In the genomic region with DNA sequence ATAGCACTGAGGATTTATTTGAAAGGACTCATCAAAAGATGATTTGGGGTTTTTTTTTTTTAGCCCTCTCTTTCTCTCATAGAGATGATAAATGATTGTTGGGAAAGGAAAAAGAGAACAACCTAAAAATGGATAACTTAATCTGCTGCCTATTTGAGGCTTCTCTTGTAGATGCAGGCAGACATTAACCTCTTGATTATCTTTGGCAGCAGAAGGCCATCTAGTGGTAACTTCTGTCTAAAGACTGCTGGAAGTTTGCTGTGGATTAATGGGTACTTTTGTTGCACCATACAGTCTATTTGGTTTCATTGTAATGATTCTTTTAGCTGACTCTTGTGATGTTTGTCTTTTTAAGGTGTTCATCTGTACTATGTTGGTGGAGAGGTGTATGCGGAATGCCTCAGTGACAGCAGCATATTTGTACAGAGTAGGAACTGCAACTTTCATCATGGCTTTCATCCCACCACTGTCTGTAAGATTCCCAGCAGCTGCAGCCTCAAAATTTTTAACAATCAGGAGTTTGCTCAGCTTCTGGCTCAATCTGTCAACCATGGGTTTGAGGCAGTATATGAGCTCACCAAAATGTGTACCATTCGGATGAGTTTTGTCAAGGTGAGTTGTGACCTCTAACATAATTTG, we compare ENCODE assay signal across 8 cellular contexts. TPM values are rescaled to one million over a fixed set of nuclear protein-coding genes. Genes with fewer than 3 reads are reported as not detected.
DNase-seq lines count a peak whose midpoint lies in the region; ATAC-seq, FAIRE-seq and TF ChIP-seq lines count a peak whose summit lies in the region.

No MANE protein-coding gene starts in this region.

- no peaks in the 10 kb centered on the region for H3K4me1 ChIP-seq in PC-9 (replicated peaks; ENCODE audit: insufficient read depth)
- no peaks in the 10 kb centered on the region for H3K4me1 ChIP-seq in pancreas
- no peaks in the 10 kb centered on the region for H3K4me1 ChIP-seq in CD8-positive, alpha-beta T cell (ENCODE audit: insufficient read depth, low read length)

- no peaks in the 10 kb centered on the region for H4K20me1 ChIP-seq in PC-9 (ENCODE audit: insufficient read depth)

- H3K79me2 ChIP-seq in PC-9 (ENCODE audit: low read depth) = no peaks in the 10 kb centered on the region

- H2AFZ ChIP-seq in PC-9 = no peak overlapping the region

- intact Hi-C loops in PC-9 (cut with micrococcal nuclease; ENCODE audit: unreplicated experiment) = loop anchor here (1.0 to 5.0 kb wide), 4 partner anchors 75 to 287 kb away; no protein-coding TSS in a partner anchor
- intact Hi-C loops in pancreas (cut with DNase I) = loop anchor here in 1 of 3 donors (10.0 kb wide), 1 partner anchor 229 kb away; no protein-coding TSS in a partner anchor
- intact Hi-C loops in CD8-positive, alpha-beta T cell (cut with DNase I, micrococcal nuclease) = loop anchor here in 1 of 2 experiments (1.0 kb wide), 1 partner anchor 229 kb away; no protein-coding TSS in a partner anchor

- no peak overlapping the region for H3K4me2 ChIP-seq in PC-9

- 96 to 98% methylated on average over 2 of the region's 2 CpGs for WGBS in pancreas, 2 donors

- ATAC-seq in HG03139 (IDR thresholded peaks at IDR 0.05; ENCODE audit: unreplicated experiment) (peak; percentile 79), esophagus mucosa (peak; percentile 70), pancreas (peak in 3 of 4 donors; percentile 82 to 85 (median 83))
- ATAC-seq in CD8-positive, alpha-beta T cell = no peak

- POLR2A ChIA-PET in AG04450 (lab: Yijun Ruan, JAX) (no interaction called here), PC-9 (lab: Charles Lee; ENCODE audit: unreplicated experiment) (no interaction called here)
- POLR2A ChIA-PET in CD8-positive, alpha-beta T cell (lab: Charles Lee) = interaction anchor here (1.0 kb wide), 1 partner anchor 91 kb away, joined by 4 read pairs; no protein-coding TSS in a partner anchor

- H3K9me3 Mint-ChIP-seq in CD8-positive, alpha-beta T cell = no peaks in the 10 kb centered on the region

- H3K4me1 Mint-ChIP-seq in CD8-positive, alpha-beta T cell (ENCODE audit: low read depth) = no peaks in the 10 kb centered on the region

- H3K27me3 Mint-ChIP-seq in CD8-positive, alpha-beta T cell (ENCODE audit: low read depth) = no peaks in the 10 kb centered on the region

- H3K27ac Mint-ChIP-seq in CD8-positive, alpha-beta T cell = no peak overlapping the region

- no peak overlapping the region for H3K4me3 Mint-ChIP-seq in CD8-positive, alpha-beta T cell

- no TSS peak for BruUV-seq in PC-9 (replicated peaks; lab: Mats Ljungman, UMichigan)

- peak; percentile 71 for FAIRE-seq in GM12891 (lab: Jason Lieb, UNC)
- peak; percentile 63 for FAIRE-seq in pancreas (lab: Jason Lieb, UNC)

- no peaks in the 10 kb centered on the region for H3F3A ChIP-seq in PC-9 (ENCODE audit: insufficient read depth, low read depth)

- H3K36me3 ChIP-seq in PC-9 (ENCODE audit: low read depth) (no peaks in the 10 kb centered on the region; the same call in 1 of the 2 replicates), pancreas (peaks cover 0 to 43% (median 0%) of the 10 kb centered on the region in 3 donors)
- no peaks in the 10 kb centered on the region for H3K36me3 ChIP-seq in CD8-positive, alpha-beta T cell (ENCODE audit: insufficient read depth, low read length)

- no peaks in the 10 kb centered on the region for H3K9me2 ChIP-seq in PC-9 (ENCODE audit: insufficient read depth)

- CTCF ChIA-PET in AG04450 (lab: Charles Lee) (interaction anchor here (0.6 to 4.9 kb wide), 44 partner anchors 9 to 838 kb away, joined by 3 to 44 read pairs (median 4); a partner anchor contains a TSS), PC-9 (lab: Charles Lee) (interaction anchor here (0.6 to 0.9 kb wide), 6 partner anchors 92 to 285 kb away, joined by 4 to 8 read pairs (median 4); no protein-coding TSS in a partner anchor)
- CTCF ChIA-PET in CD8-positive, alpha-beta T cell (lab: Charles Lee) = interaction anchor here (0.7 kb wide), 1 partner anchor 889 kb away, joined by 3 read pairs; no protein-coding TSS in a partner anchor

- TF ChIP-seq POLR2A in GM12891 (IDR thresholded peaks at IDR 0.05; ENCODE audit: low read depth, low read length) = no peak

- H3K36me3 Mint-ChIP-seq in CD8-positive, alpha-beta T cell = peaks cover 64% of the 10 kb centered on the region

- H3K9me3 ChIP-seq in AG04450 (ENCODE audit: control insufficient read depth, insufficient read depth, low read length) (no peaks in the 10 kb centered on the region), PC-9 (ENCODE audit: insufficient read depth, low read depth) (no peaks in the 10 kb centered on the region), pancreas (no peaks in the 10 kb centered on the region)
- no peaks in the 10 kb centered on the region for H3K9me3 ChIP-seq in CD8-positive, alpha-beta T cell (ENCODE audit: low read length)

- H3K27ac ChIP-seq in AG04450 (ENCODE audit: low read depth, low read length) = no peak overlapping the region
- no peak overlapping the region for H3K27ac ChIP-seq in PC-9
- H3K27ac ChIP-seq in pancreas = no peak overlapping the region
- no peak overlapping the region for H3K27ac ChIP-seq in CD8-positive, alpha-beta T cell (ENCODE audit: low read depth, low read length)

- no peaks in the 10 kb centered on the region for H3K27me3 ChIP-seq in AG04450 (ENCODE audit: control insufficient read depth, insufficient read depth, low read length)
- no peaks in the 10 kb centered on the region for H3K27me3 ChIP-seq in PC-9 (ENCODE audit: insufficient read depth, low read depth)
- H3K27me3 ChIP-seq in pancreas = no peaks in the 10 kb centered on the region
- no peaks in the 10 kb centered on the region for H3K27me3 ChIP-seq in CD8-positive, alpha-beta T cell (ENCODE audit: insufficient read depth, low read length)

- DNase-seq in AG04450 (ENCODE audit: low read depth, low spot score) = peak; percentile 32
- no peak for DNase-seq in GM12891 (ENCODE audit: insufficient read length, low spot score)
- DNase-seq in PC-9 = no peak
- no peak for DNase-seq in pancreas
- DNase-seq in GM19238 (ENCODE audit: insufficient read length, low spot score) = no peak
- no peak for DNase-seq in CD8-positive, alpha-beta T cell

- no peak overlapping the region for H3K4me3 ChIP-seq in AG04450 (ENCODE audit: low read depth, low read length)
- no peak overlapping the region for H3K4me3 ChIP-seq in PC-9
- H3K4me3 ChIP-seq in pancreas = no peak overlapping the region
- H3K4me3 ChIP-seq in CD8-positive, alpha-beta T cell (ENCODE audit: low read depth, low read length) = no peak overlapping the region

- peak; percentile 81 for TF ChIP-seq CTCF in AG04450 (IDR thresholded peaks at IDR 0.05; ENCODE audit: low read depth, low read length)
- TF ChIP-seq CTCF in PC-9 (conservative IDR thresholded peaks at IDR 0.05) = peak; percentile 77
- TF ChIP-seq CTCF in pancreas (IDR thresholded peaks at IDR 0.05) = peak in 3 of 4 donors; percentile 19 to 44 (median 28)
- no peak for TF ChIP-seq CTCF in CD8-positive, alpha-beta T cell (IDR thresholded peaks at IDR 0.05)

TF ChIP-seq in GM12891, 5 proteins besides CTCF, POLR2A, EP300 and RAD21:
- TF ChIP-seq TAF1 (IDR thresholded peaks at IDR 0.05; ENCODE audit: low read depth, low read length) (no peak), POLR2AphosphoS5 (IDR thresholded peaks at IDR 0.05; ENCODE audit: low read depth, low read length) (no peak), PAX5 (IDR thresholded peaks at IDR 0.05; ENCODE audit: insufficient read depth, low read length, severe bottlenecking) (no peak), SPI1 (IDR thresholded peaks at IDR 0.05; ENCODE audit: low read depth, low read length) (no peak), POU2F2 (IDR thresholded peaks at IDR 0.05; ENCODE audit: low read depth, low read length) (no peak)

RNA-seq across cellular contexts. Expression of a gene that starts 18.8 kb away (rescaled TPM):
- polyA plus RNA-seq in AG04450 (2011; rRNA removed) (not detected in 2 replicates), pancreas (1 to 10 TPM; 1.7 to 4.2 TPM)
- polyA minus RNA-seq in AG04450 (2011; rRNA and poly(A)+ RNA removed) = not detected in 2 replicates
- polyA plus RNA-seq in GM12891 (2012; ENCODE audit: low read depth, missing spikeins) = not detected
- total RNA-seq in PC-9 (2021) (not detected in 2 replicates), esophagus mucosa (not detected), pancreas (under 1 TPM in 5 of 6 donors, not detected in 1; 0.12 to 0.46 (median 0.32) TPM)
- total RNA-seq in CD8-positive, alpha-beta T cell = not detected

RNA-seq across cellular contexts. Expression of a gene that starts 41.5 kb away (rescaled TPM):
- polyA plus RNA-seq in AG04450 (2011; rRNA removed) (66.1 and 98.3 TPM in 2 replicates), pancreas (1 to 10 TPM; 4.3 to 8.8 TPM)
- 92.8 and 163 TPM in 2 replicates for polyA minus RNA-seq in AG04450 (2011; rRNA and poly(A)+ RNA removed)
- 3.6 TPM for polyA plus RNA-seq in GM12891 (2012; ENCODE audit: low read depth, missing spikeins)
- total RNA-seq in PC-9 (2021) (50.6 and 58.2 TPM in 2 replicates), esophagus mucosa (46.8 TPM), pancreas (10 to 100 TPM; 18.5 to 46.1 (median 23.4) TPM)
- total RNA-seq in CD8-positive, alpha-beta T cell = 10 to 100 TPM; 11.8 to 13.0 TPM
